21 cellular contexts compared by ENCODE assay signal in genomic region chr6:33128318-33128717, GRCh38. TPM values are rescaled to one million over a fixed set of nuclear protein-coding genes. Genes with fewer than 3 reads are reported as not detected.
DNase-seq lines count a peak whose midpoint lies in the region; ATAC-seq, FAIRE-seq and TF ChIP-seq lines count a peak whose summit lies in the region.
"Had no signal": no experiment of that assay in that cellular context is flagged by ENCODE, and none has a peak within 500 bp of the region (broad histone marks: within the 10 kb centered on the region; RNA-seq: fewer than 3 reads in every experiment).

No MANE protein-coding gene starts in this region.

- CTCF ChIA-PET in GM12878 (lab: Yijun Ruan, JAX): interaction anchor here (1.4 to 14.5 kb wide), 12 partner anchors 11 to 120 kb away, joined by 3 to 266 read pairs (median 12); partner anchors contain the start of genes HLA-DOA and HLA-DPB1

- no peak overlapping the region for H2AFZ ChIP-seq in GM12878 (ENCODE audit: control insufficient read depth, low read depth, low read length)

- no peak for TF ChIP-seq POLR2A in GM12878 (IDR thresholded peaks at IDR 0.05; ENCODE audit: low read depth, low read length)

- DNase-seq in AML-193 (lab: John Stamatoyannopoulos, UW) (peak; percentile 22 to 44), GM10266 (ENCODE audit: extremely low spot score) (peak; percentile 56), GM20000 (ENCODE audit: low spot score) (peak; percentile 59), GM12878 (ENCODE audit: low read depth, low spot score) (no peak), NCI-H2196 treated with DMSO at 0.1 percent for 48 hours (lab: John Stamatoyannopoulos, UW; ENCODE audit: unreplicated experiment) (no peak)
- no peak for DNase-seq in activated naive CD8-positive, alpha-beta T cell treated with anti-CD3 and anti-CD28 coated beads, Interleukin-2, amount 50 U/mL, for 24 hours
- DNase-seq: ACHN, Caco-2, DMS153, GOT3, NCI-H1048, NCI-H1436 treated with DMSO at 0.1 percent for 48 hours, NCI-H2029 treated with DMSO at 0.1 percent for 48 hours, NCI-H2171 treated with DMSO at 0.1 percent for 48 hours, NCI-H82, PC-3 had no signal

- no peaks in the 10 kb centered on the region for H3K27me3 ChIP-seq in GM12878 (replicated peaks in 1 of 2; ENCODE audit: control insufficient read depth in 2 of 2, insufficient read depth in 2 of 2, low read length in 1 of 2)

- no peak overlapping the region for H3K9ac ChIP-seq in GM12878 (ENCODE audit: control insufficient read depth, insufficient read depth, low read length)

- H3K9me3 Mint-ChIP-seq in activated naive CD8-positive, alpha-beta T cell treated with anti-CD3 and anti-CD28 coated beads, Interleukin-2, amount 50 U/mL, for 24 hours: peaks cover 7% of the 10 kb centered on the region

- H3K4me3 Mint-ChIP-seq in activated naive CD8-positive, alpha-beta T cell treated with anti-CD3 and anti-CD28 coated beads, Interleukin-2, amount 50 U/mL, for 24 hours: no peak overlapping the region
- H3K4me3 Mint-ChIP-seq: CD4-positive, CD25-positive, alpha-beta regulatory T cell had no signal

- H3K27ac Mint-ChIP-seq in activated naive CD8-positive, alpha-beta T cell treated with anti-CD3 and anti-CD28 coated beads, Interleukin-2, amount 50 U/mL, for 24 hours: no peak overlapping the region
- H3K27ac Mint-ChIP-seq: CD4-positive, CD25-positive, alpha-beta regulatory T cell had no signal

- H3K4me1 Mint-ChIP-seq in activated naive CD8-positive, alpha-beta T cell treated with anti-CD3 and anti-CD28 coated beads, Interleukin-2, amount 50 U/mL, for 24 hours: no peaks in the 10 kb centered on the region

- TF ChIP-seq EP300 in GM12878 (IDR thresholded peaks at IDR 0.05; ENCODE audit: borderline replicate concordance in 1 of 2, control insufficient read depth in 1 of 2, low read depth in 2 of 2, low read length in 2 of 2): 0 out of 4 replicates have a peak, but pooled peaks of 1 of the 2 experiments have one; percentile 34

- peak; percentile 81 for FAIRE-seq in GM12878 (lab: Jason Lieb, UNC)

- POLR2A ChIA-PET in GM12878 (lab: Charles Lee): interaction anchor here (0.6 to 2.1 kb wide), 8 partner anchors 11 to 120 kb away, joined by 3 to 6 read pairs (median 3); no protein-coding TSS in a partner anchor

- no peak for TF ChIP-seq RAD21 in GM12878 (IDR thresholded peaks at IDR 0.05; ENCODE audit: insufficient read depth, low read depth, low read length)

- H3K27me3 Mint-ChIP-seq in activated naive CD8-positive, alpha-beta T cell treated with anti-CD3 and anti-CD28 coated beads, Interleukin-2, amount 50 U/mL, for 24 hours: peaks cover 5% of the 10 kb centered on the region

- no peaks in the 10 kb centered on the region for H3K36me3 ChIP-seq in GM12878 (ENCODE audit: control insufficient read depth in 2 of 2, insufficient read depth in 2 of 2, low read length in 1 of 2)

- 0% methylated on average over 3 of the region's 3 CpGs for WGBS in GM12878 (ENCODE audit: insufficient coverage, insufficient replicate concordance, low lambda C conversion rate, missing lambda C conversion rate)

- H3K36me3 Mint-ChIP-seq in activated naive CD8-positive, alpha-beta T cell treated with anti-CD3 and anti-CD28 coated beads, Interleukin-2, amount 50 U/mL, for 24 hours (ENCODE audit: low read depth): peaks cover 1% of the 10 kb centered on the region
- H3K36me3 Mint-ChIP-seq: CD4-positive, CD25-positive, alpha-beta regulatory T cell had no signal

- H3K4me1 ChIP-seq in GM12878 (ENCODE audit: control insufficient read depth, insufficient read depth, low read length): peaks cover 14% of the 10 kb centered on the region
- H3K4me1 ChIP-seq: Caco-2 had no signal

- intact Hi-C loops in GM12878 (cut with micrococcal nuclease; ENCODE audit: unreplicated experiment): no loop called here

- ATAC-seq in GM12878: peak; percentile 85
- no peak for ATAC-seq in activated naive CD8-positive, alpha-beta T cell treated with anti-CD3 and anti-CD28 coated beads, Interleukin-2, amount 50 U/mL, for 24 hours
- ATAC-seq in HG02973 (IDR thresholded peaks at IDR 0.05; ENCODE audit: unreplicated experiment): no peak
- ATAC-seq: PC-3 had no signal

- in situ Hi-C loops in GM12878 (cut with MboI): no loop called here

- H3K4me2 ChIP-seq in GM12878 (ENCODE audit: control insufficient read depth, insufficient read depth): peak overlapping the region; percentile 41; the same call in 1 of the 2 replicates

- RAD21 ChIA-PET in GM12878 (lab: Charles Lee; ENCODE audit: unreplicated experiment): interaction anchor here (0.7 to 2.3 kb wide), 10 partner anchors 10 to 283 kb away, joined by 3 to 10 read pairs (median 3); no protein-coding TSS in a partner anchor

- BruUV-seq in GM12878 (replicated peaks; lab: Mats Ljungman, UMichigan): no TSS peak

- no peaks in the 10 kb centered on the region for H3K79me2 ChIP-seq in GM12878 (ENCODE audit: control insufficient read depth, insufficient read depth, low read length)

- H4K20me1 ChIP-seq in GM12878 (ENCODE audit: control insufficient read depth, insufficient read depth): no peaks in the 10 kb centered on the region

- no peak for TF ChIP-seq CTCF in GM10266 (IDR thresholded peaks at IDR 0.05; ENCODE audit: control insufficient read depth, insufficient read depth, low read depth, missing control alignments)
- TF ChIP-seq CTCF in GM20000 (IDR thresholded peaks at IDR 0.05; ENCODE audit: extremely low read depth, missing control alignments): no peak
- no peak for TF ChIP-seq CTCF in GM12878 (IDR thresholded peaks at IDR 0.05 in 2 of 3, conservative IDR thresholded peaks at IDR 0.05 in 1 of 3; ENCODE audit: control insufficient read depth in 2 of 3, extremely low read depth in 1 of 3, insufficient read depth in 1 of 3, low read depth in 3 of 3, low read length in 3 of 3)

- peak overlapping the region; percentile 38; the same call in 1 of the 2 replicates for H3K27ac ChIP-seq in GM12878 (ENCODE audit: control insufficient read depth, insufficient read depth)
- H3K27ac ChIP-seq: RWPE1 had no signal

- peaks cover 9% of the 10 kb centered on the region for H3K9me3 ChIP-seq in GM12878 (replicated peaks; ENCODE audit: control insufficient read depth, insufficient read depth, low read length)

- SMC1A ChIA-PET in GM12878 (lab: Charles Lee; ENCODE audit: uncharacterized antibody, unreplicated experiment): interaction anchor here (0.7 to 8.0 kb wide), 15 partner anchors 8 to 121 kb away, joined by 3 to 39 read pairs (median 5); no protein-coding TSS in a partner anchor

- no peak overlapping the region for H3K4me3 ChIP-seq in GM12878

TF ChIP-seq in GM12878, 131 proteins besides CTCF, POLR2A, EP300 and RAD21 (continues in another document):
- peak; percentile 42 to 78; a peak in 3 of 4 replicates for TF ChIP-seq BHLHE40 (IDR thresholded peaks at IDR 0.05; ENCODE audit: borderline replicate concordance in 1 of 2, low read depth in 2 of 2, low read length in 1 of 2)
- TF ChIP-seq SMC3 (IDR thresholded peaks at IDR 0.05; ENCODE audit: borderline replicate concordance, low read length): no peak
- TF ChIP-seq CREB1 (IDR thresholded peaks at IDR 0.05; ENCODE audit: low read depth): 0 out of 2 replicates have a peak, but pooled peaks have one; percentile 29
- no peak for TF ChIP-seq BRCA1 (IDR thresholded peaks at IDR 0.05; ENCODE audit: low read depth, low read length)
- TF ChIP-seq EGR1 (IDR thresholded peaks at IDR 0.05; ENCODE audit: borderline replicate concordance in 1 of 2, low read depth in 2 of 2, low read length in 2 of 2): no peak

RNA-seq across cellular contexts. Expression of gene HLA-DPB1, which starts 52.5 kb away (rescaled TPM):
- 134 and 137 TPM in 2 replicates for total RNA-seq in GM12878 (2013; cell fraction: nucleolus; rRNA removed)
- total RNA-seq in GM12878 (2014; rRNA removed): 395 and 404 TPM in 2 replicates
- total RNA-seq in GM12878 (2014; rRNA removed; fragmentation: Illumina TruSeq; extraction: Trizol): 285 and 287 TPM in 2 replicates
- 481 and 486 TPM in 2 replicates for total RNA-seq in GM12878 (2021)
- polyA plus RNA-seq in GM12878 (2011; ENCODE audit: low read depth): 254 TPM
- polyA plus RNA-seq in GM12878 (2011; rRNA removed): 292 and 430 TPM in 2 replicates
- polyA plus RNA-seq in GM12878 (2011; cell fraction: cytosol; rRNA removed): 502 and 678 TPM in 2 replicates
- 323 and 407 TPM in 2 replicates for polyA plus RNA-seq in GM12878 (2011; cell fraction: nucleus; rRNA removed)
- polyA plus RNA-seq in GM12878 (2012): 456 and 490 TPM in 2 replicates
- 226 and 305 TPM in 2 replicates for polyA plus RNA-seq in GM12878 (2014; fragmentation: Illumina TruSeq; extraction: Trizol)
- 100 to 1,000 TPM; 101 to 177 TPM for polyA plus RNA-seq in GM12878 (2014; fragmentation: Nextera tagmentation; extraction: Ambion mirVana)
- 675 and 740 TPM in 2 replicates for polyA plus RNA-seq in GM12878 (2014; rRNA removed)
- polyA plus RNA-seq in GM12878 (2016; fragmentation: Nextera tagmentation; extraction: Ambion mirVana): 100 to 1,000 TPM; 346 to 359 TPM
- polyA minus RNA-seq in GM12878 (2011; rRNA and poly(A)+ RNA removed): 225 and 371 TPM in 2 replicates
- polyA minus RNA-seq in GM12878 (2011; cell fraction: cytosol; rRNA and poly(A)+ RNA removed): 92.2 and 105 TPM in 2 replicates
- 45.3 and 62.7 TPM in 2 replicates for polyA minus RNA-seq in GM12878 (2011; cell fraction: nucleus; rRNA and poly(A)+ RNA removed)
- total RNA-seq: Caco-2, MCF 10A, NCI-H460, PC-3 had no signal

RNA-seq across cellular contexts. Expression of gene HLA-DPA1, which starts 54.9 kb away (rescaled TPM):
- 426 and 443 TPM in 2 replicates for total RNA-seq in GM12878 (2013; cell fraction: nucleolus; rRNA removed)
- total RNA-seq in GM12878 (2014; rRNA removed): 1,084 and 1,097 TPM in 2 replicates
- total RNA-seq in GM12878 (2014; rRNA removed; fragmentation: Illumina TruSeq; extraction: Trizol): 990 and 1,018 TPM in 2 replicates
- 707 and 749 TPM in 2 replicates for total RNA-seq in GM12878 (2021)
- 802 TPM for polyA plus RNA-seq in GM12878 (2011; ENCODE audit: low read depth)
- 1,074 and 1,640 TPM in 2 replicates for polyA plus RNA-seq in GM12878 (2011; rRNA removed)
- 1,290 and 1,476 TPM in 2 replicates for polyA plus RNA-seq in GM12878 (2011; cell fraction: cytosol; rRNA removed)
- 450 and 715 TPM in 2 replicates for polyA plus RNA-seq in GM12878 (2011; cell fraction: nucleus; rRNA removed)
- 953 and 1,333 TPM in 2 replicates for polyA plus RNA-seq in GM12878 (2012)
- 1,388 and 1,535 TPM in 2 replicates for polyA plus RNA-seq in GM12878 (2014; fragmentation: Illumina TruSeq; extraction: Trizol)
- 100 to 1,000 TPM; 508 to 665 TPM for polyA plus RNA-seq in GM12878 (2014; fragmentation: Nextera tagmentation; extraction: Ambion mirVana)
- 952 and 1,003 TPM in 2 replicates for polyA plus RNA-seq in GM12878 (2014; rRNA removed)
- 100 to 1,000 TPM; 640 to 684 TPM for polyA plus RNA-seq in GM12878 (2016; fragmentation: Nextera tagmentation; extraction: Ambion mirVana)
- polyA minus RNA-seq in GM12878 (2011; rRNA and poly(A)+ RNA removed): 630 and 837 TPM in 2 replicates
- polyA minus RNA-seq in GM12878 (2011; cell fraction: cytosol; rRNA and poly(A)+ RNA removed): 250 and 316 TPM in 2 replicates
- polyA minus RNA-seq in GM12878 (2011; cell fraction: nucleus; rRNA and poly(A)+ RNA removed): 116 and 131 TPM in 2 replicates
- total RNA-seq: Caco-2, MCF 10A, NCI-H460, PC-3 had no signal

Comparison
In these comparisons a context has a peak if more than half of its experiments do, and no peak if none do; other contexts are left out.
1. DNase-seq: peak in AML-193 (2 of 2), GM10266 (single experiment) and GM20000 (single experiment); none in GM12878 (single experiment), activated naive CD8-positive, alpha-beta T cell treated with anti-CD3 and anti-CD28 coated beads, Interleukin-2, amount 50 U/mL, for 24 hours (single experiment) and NCI-H2196 treated with DMSO at 0.1 percent for 48 hours (single experiment).